In the genomic region with DNA sequence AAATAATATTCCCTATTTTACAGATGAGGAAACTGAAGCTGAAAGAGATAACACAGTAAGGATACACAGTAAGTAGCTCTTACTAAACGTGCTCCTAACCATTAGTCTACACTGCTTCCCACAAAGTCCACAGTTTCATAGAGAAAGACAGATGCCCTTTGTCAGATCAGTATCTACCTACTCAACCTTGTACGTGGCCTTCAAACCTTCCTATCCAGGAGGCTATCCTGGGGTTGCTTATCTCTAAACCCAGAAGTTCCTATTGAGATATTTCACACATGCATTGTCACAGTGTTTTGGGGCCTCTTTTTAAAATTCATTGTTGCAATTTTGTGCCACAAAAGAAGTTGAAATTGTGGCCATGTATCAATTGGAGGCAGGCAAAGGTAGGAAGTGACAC, we compare ENCODE assay signal across 30 cellular contexts.
"Had no signal": no experiment of that assay in that cellular context is flagged by ENCODE, and none has a peak within 500 bp of the region (broad histone marks: within the 10 kb centered on the region; RNA-seq: fewer than 3 reads in every experiment).

No MANE protein-coding gene starts in this region.

- H3K27me3 ChIP-seq: adrenal gland, body of pancreas, foreskin keratinocyte, gastrocnemius medialis, heart left ventricle had no signal

- H3K4me3 ChIP-seq: adrenal gland, body of pancreas, gastrocnemius medialis, heart left ventricle had no signal

- H3K36me3 ChIP-seq: adrenal gland, gastrocnemius medialis, heart left ventricle had no signal

- H3K4me1 ChIP-seq: adrenal gland, body of pancreas, foreskin keratinocyte, gastrocnemius medialis, heart left ventricle had no signal

- H3K9me3 ChIP-seq: adrenal gland, body of pancreas, gastrocnemius medialis, heart left ventricle had no signal

- ATAC-seq: activated CD4-positive, alpha-beta T cell treated with anti-CD3 and anti-CD28 coated beads for 36 hours; activated CD8-positive, alpha-beta memory T cell treated with anti-CD3 and anti-CD28 coated beads, Interleukin-2, amount 10 ng/mL, durations not matched to agents 7 days and 5 days; activated CD8-positive, alpha-beta T cell treated with anti-CD3 and anti-CD28 coated beads, Interleukin-2, amount 10 ng/mL, durations not matched to agents 7 days and 5 days; activated naive CD8-positive, alpha-beta T cell treated with anti-CD3 and anti-CD28 coated beads, Interleukin-2, amount 50 U/mL, for 24 hours; body of pancreas; esophagus mucosa; foreskin keratinocyte; gastrocnemius medialis; heart left ventricle; T-helper 17 cell had no signal

- H3K27ac ChIP-seq: adrenal gland, body of pancreas, foreskin keratinocyte, gastrocnemius medialis, heart left ventricle had no signal

- DNase-seq: activated CD4-positive, alpha-beta memory T cell treated with anti-CD3 and anti-CD28 coated beads for 36 hours; activated CD4-positive, alpha-beta T cell treated with anti-CD3 and anti-CD28 coated beads for 36 hours; activated CD4-positive, alpha-beta T cell treated with anti-CD3 and anti-CD28 coated beads, Interleukin-2, amount 10 ng/mL, durations not matched to agents 24 days and 14 days; activated CD4-positive, CD25-positive, alpha-beta regulatory T cell; activated CD4-positive, CD25-positive, alpha-beta regulatory T cell treated with anti-CD3 and anti-CD28 coated beads, Interleukin-2, amount 50 U/mL, for 72 hours; activated CD8-positive, alpha-beta memory T cell treated with anti-CD3 and anti-CD28 coated beads, Interleukin-2, amount 10 ng/mL, durations not matched to agents 7 days and 5 days; activated CD8-positive, alpha-beta memory T cell treated with anti-CD3 and anti-CD28 coated beads, Interleukin-2, amount 50 U/mL, for 4 hours; activated CD8-positive, alpha-beta T cell treated with anti-CD3 and anti-CD28 coated beads, Interleukin-2, amount 10 ng/mL, durations not matched to agents 7 days and 5 days; activated effector memory CD4-positive, alpha-beta T cell treated with anti-CD3 and anti-CD28 coated beads, Interleukin-2, amount 50 U/mL, for 16 hours; activated naive CD4-positive, alpha-beta T cell treated with anti-CD3 and anti-CD28 coated beads for 36 hours; activated naive CD8-positive, alpha-beta T cell treated with anti-CD3 and anti-CD28 coated beads for 36 hours; activated naive CD8-positive, alpha-beta T cell treated with anti-CD3 and anti-CD28 coated beads, Interleukin-2, amount 50 U/mL, for 24 hours; activated T-cell treated with anti-CD3 and anti-CD28 coated beads, Interleukin-2, amount 50 U/mL, for 1 hour; activated T-cell treated with anti-CD3 and anti-CD28 coated beads, Interleukin-2, amount 50 U/mL, for 48 hours; adrenal gland; amygdala; aorta; body of pancreas; caudate nucleus; cortex of kidney; effector memory CD4-positive, alpha-beta T cell; endodermal cell; foreskin keratinocyte; gastrocnemius medialis; glutamatergic neuron; heart left ventricle; T-helper 1 cell; T-helper 17 cell; T1000 had no signal
